ENCODE assay signal across 29 cellular contexts in the genomic region with DNA sequence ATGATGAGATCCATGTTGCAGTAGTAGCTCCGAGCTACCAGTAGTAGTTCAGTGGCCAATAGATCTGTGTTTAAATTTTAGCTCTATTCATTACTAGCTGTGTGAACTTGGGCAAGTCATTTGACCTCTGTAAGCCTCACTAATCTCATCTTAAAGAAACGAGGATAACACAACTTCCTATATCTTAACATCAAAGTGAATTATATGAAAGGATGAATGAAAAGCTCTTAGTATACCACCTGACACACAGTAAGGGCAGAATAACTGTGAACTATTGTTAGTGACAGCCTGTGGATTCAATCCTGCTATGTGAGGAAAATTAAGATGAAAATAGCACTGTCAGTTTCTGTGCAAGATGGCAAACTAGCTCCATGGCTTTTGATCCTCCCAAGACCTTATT.
"Had no signal": no experiment of that assay in that cellular context is flagged by ENCODE, and none has a peak within 500 bp of the region (broad histone marks: within the 10 kb centered on the region; RNA-seq: fewer than 3 reads in every experiment).

No MANE protein-coding gene starts in this region.

- ATAC-seq: activated CD4-positive, alpha-beta T cell treated with anti-CD3 and anti-CD28 coated beads for 36 hours; activated CD8-positive, alpha-beta T cell treated with anti-CD3 and anti-CD28 coated beads, Interleukin-2, amount 10 ng/mL, durations not matched to agents 7 days and 5 days; activated T-helper 17 cell treated with anti-CD3 and anti-CD28 coated beads, Interleukin-2, amount 50 U/mL, for 72 hours; gastroesophageal sphincter; heart right ventricle; T-helper 17 cell had no signal

- FAIRE-seq: astrocyte, bronchial epithelial cell had no signal

- H3K27me3 ChIP-seq: brain microvascular endothelial cell, esophagus squamous epithelium, gastroesophageal sphincter, heart right ventricle had no signal

- H3K27ac ChIP-seq: brain microvascular endothelial cell, coronary artery, dorsolateral prefrontal cortex, gastroesophageal sphincter, heart right ventricle had no signal

- H3K4me3 ChIP-seq: coronary artery, dorsolateral prefrontal cortex, esophagus squamous epithelium, gastroesophageal sphincter, heart right ventricle had no signal

- H3K36me3 ChIP-seq: brain microvascular endothelial cell, esophagus squamous epithelium, gastroesophageal sphincter, heart right ventricle had no signal

- H3K9me3 ChIP-seq: gastroesophageal sphincter had no signal

- DNase-seq: activated CD4-positive, alpha-beta memory T cell treated with anti-CD3 and anti-CD28 coated beads for 36 hours; activated CD4-positive, alpha-beta T cell treated with anti-CD3 and anti-CD28 coated beads for 36 hours; activated CD4-positive, alpha-beta T cell treated with anti-CD3 and anti-CD28 coated beads, Interleukin-2, amount 10 ng/mL, durations not matched to agents 24 days and 14 days; activated CD4-positive, CD25-positive, alpha-beta regulatory T cell; activated CD4-positive, CD25-positive, alpha-beta regulatory T cell treated with anti-CD3 and anti-CD28 coated beads, Interleukin-2, amount 50 U/mL, for 72 hours; activated CD8-positive, alpha-beta memory T cell treated with anti-CD3 and anti-CD28 coated beads, Interleukin-2, amount 50 U/mL, for 48 hours; activated CD8-positive, alpha-beta T cell treated with anti-CD3 and anti-CD28 coated beads, Interleukin-2, amount 10 ng/mL, durations not matched to agents 7 days and 5 days; activated effector memory CD4-positive, alpha-beta T cell treated with Interleukin-2 at 50 U/mL for 16 hours; activated gamma-delta T cell treated with Interleukin-2 at 50 U/mL for 16 hours; activated naive CD4-positive, alpha-beta T cell treated with anti-CD3 and anti-CD28 coated beads, Interleukin-2, amount 50 U/mL, for 16 hours; activated naive CD4-positive, alpha-beta T cell treated with Interleukin-2 at 50 U/mL for 16 hours; activated T-cell treated with anti-CD3 and anti-CD28 coated beads for 4 hours; activated T-cell treated with anti-CD3 and anti-CD28 coated beads, Interleukin-2, amount 50 U/mL, for 24 hours; amniotic stem cell; anterior cingulate cortex; brain microvascular endothelial cell; dorsolateral prefrontal cortex; effector memory CD4-positive, alpha-beta T cell; esophagus squamous epithelium; foreskin melanocyte; heart right ventricle; hippocampal formation; T-helper 17 cell; T1000 had no signal
